Comparison of ENCODE assay signal across 11 cellular contexts in the genomic region with DNA sequence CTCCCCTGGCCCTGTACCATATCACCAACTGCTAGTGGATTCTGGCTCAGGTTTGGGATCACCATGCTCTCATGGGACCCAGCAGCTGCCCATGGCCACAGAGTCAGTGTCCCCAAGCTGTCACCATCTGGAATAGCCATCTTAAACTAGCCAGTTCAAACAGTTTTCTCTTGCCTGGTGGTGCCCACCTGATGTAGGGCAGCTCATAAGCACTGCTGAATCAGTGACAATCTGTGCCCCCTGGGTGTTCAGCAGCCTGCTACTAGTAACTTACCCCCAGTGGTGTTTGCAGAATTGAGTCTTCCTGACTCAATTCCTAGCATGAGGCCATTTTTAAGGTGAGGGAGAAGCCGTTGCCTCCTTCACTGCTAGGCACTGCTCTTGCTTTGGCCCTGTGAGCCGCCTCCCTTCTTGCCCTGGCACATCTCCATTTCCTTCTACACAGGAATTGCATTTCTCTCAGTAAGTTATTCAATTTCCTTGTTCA. TPM values are rescaled to one million over a fixed set of nuclear protein-coding genes. Genes with fewer than 3 reads are reported as not detected.
DNase-seq lines count a peak whose midpoint lies in the region; ATAC-seq and TF ChIP-seq lines count a peak whose summit lies in the region.
"Had no signal": no experiment of that assay in that cellular context is flagged by ENCODE, and none has a peak within 500 bp of the region (broad histone marks: within the 10 kb centered on the region; RNA-seq: fewer than 3 reads in every experiment).

No MANE protein-coding gene starts in this region.

- TF ChIP-seq CTCF in fibroblast of mammary gland (conservative IDR thresholded peaks at IDR 0.05; ENCODE audit: control insufficient read depth, insufficient read depth, low read depth, low read length), result no peak

- H3K9ac ChIP-seq in SK-N-MC (ENCODE audit: insufficient read length), result no peak overlapping the region

- peaks cover 43% of the 10 kb centered on the region for H3K36me3 ChIP-seq in SK-N-MC (ENCODE audit: insufficient read depth, low read length)

- H3K9me3 ChIP-seq in SK-N-MC (ENCODE audit: low read depth, low read length), result no peaks in the 10 kb centered on the region

- peak overlapping the region; percentile 45; the same call in 1 of the 2 replicates for H3K27ac ChIP-seq in SK-N-MC

- peak; percentile 38 for DNase-seq in stimulated activated CD4-positive, alpha-beta T cell treated with anti-CD3 and anti-CD28 coated beads, Interleukin-15, amount 100 ng/mL, for 24 hours
- no peak for DNase-seq in stimulated activated CD4-positive, alpha-beta T cell treated with anti-CD3 and anti-CD28 coated beads, Interleukin-1b, Interleukin-23, amount 100 ng/mL, for 48 hours
- DNase-seq in SK-N-MC (ENCODE audit: low read depth, low spot score) (no peak), fibroblast of mammary gland (ENCODE audit: low read depth) (peak; percentile 26), A172 (ENCODE audit: low spot score) (no peak), midbrain (lab: John Stamatoyannopoulos, UW) (no peak)
- DNase-seq: H7, MM.1S had no signal

- no peak overlapping the region for H3K4me3 ChIP-seq in SK-N-MC
- no peak overlapping the region for H3K4me3 ChIP-seq in fibroblast of mammary gland (ENCODE audit: control insufficient read depth, low read depth, low read length)

- ATAC-seq in GM21619 (IDR thresholded peaks at IDR 0.05; ENCODE audit: unreplicated experiment), result no peak
- no peak for ATAC-seq in GM18517 (IDR thresholded peaks at IDR 0.05; ENCODE audit: unreplicated experiment)

RNA-seq across cellular contexts. Expression of gene RPSA, which starts 7.9 kb away (rescaled TPM):
- total RNA-seq in A172 (2014; rRNA removed; shearing (Covaris generic)), result 1,184 and 1,533 TPM in 2 replicates

RNA-seq across cellular contexts. Expression of gene SLC25A38, which starts 31.3 kb away (rescaled TPM):
- total RNA-seq in A172 (2014; rRNA removed; shearing (Covaris generic)), result 15.6 and 30.3 TPM in 2 replicates

RNA-seq across cellular contexts. Expression of gene MOBP, which starts 53.0 kb away (rescaled TPM):
- not detected in 2 replicates for total RNA-seq in A172 (2014; rRNA removed; shearing (Covaris generic))
- total RNA-seq: fibroblast of lung had no signal

Comparison
In these comparisons a context has a peak if more than half of its experiments do, and no peak if none do; other contexts are left out.
1. DNase-seq: peak in stimulated activated CD4-positive, alpha-beta T cell treated with anti-CD3 and anti-CD28 coated beads, Interleukin-15, amount 100 ng/mL, for 24 hours (single experiment) and fibroblast of mammary gland (single experiment); none in stimulated activated CD4-positive, alpha-beta T cell treated with anti-CD3 and anti-CD28 coated beads, Interleukin-1b, Interleukin-23, amount 100 ng/mL, for 48 hours (single experiment), SK-N-MC (single experiment), A172 (single experiment) and midbrain (single experiment).